In the genomic region with DNA sequence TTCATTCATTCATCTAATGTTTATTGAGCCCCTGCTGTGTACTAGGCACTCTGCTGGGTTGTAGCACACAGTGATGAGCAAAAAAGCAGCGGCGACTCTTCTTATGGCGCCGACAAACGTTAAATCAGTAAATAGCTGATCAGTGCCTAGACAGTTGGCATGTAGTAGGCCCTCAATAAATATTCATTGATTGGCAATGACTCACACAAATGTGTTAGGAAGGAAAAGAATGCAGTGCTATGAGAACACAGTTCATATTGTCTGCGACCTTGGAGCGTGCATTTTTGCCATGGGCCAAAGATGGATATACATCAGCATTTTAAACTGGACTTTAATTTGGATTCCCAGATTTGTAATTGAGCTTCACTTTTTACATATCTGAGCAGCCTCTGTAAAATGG, we compare ENCODE assay signal across 1 cellular context.
TF ChIP-seq lines count a peak whose summit lies in the region.

No MANE protein-coding gene starts in this region.

TF ChIP-seq in HepG2, 621 proteins besides CTCF, POLR2A, EP300 and RAD21:
- TF ChIP-seq FOSL2 (CRISPR knock-in tag; IDR thresholded peaks at IDR 0.05) = peak; percentile 71
- no peak for TF ChIP-seq ZNF792 (CRISPR knock-in tag; IDR thresholded peaks at IDR 0.05)
- TF ChIP-seq, protein P1, sequence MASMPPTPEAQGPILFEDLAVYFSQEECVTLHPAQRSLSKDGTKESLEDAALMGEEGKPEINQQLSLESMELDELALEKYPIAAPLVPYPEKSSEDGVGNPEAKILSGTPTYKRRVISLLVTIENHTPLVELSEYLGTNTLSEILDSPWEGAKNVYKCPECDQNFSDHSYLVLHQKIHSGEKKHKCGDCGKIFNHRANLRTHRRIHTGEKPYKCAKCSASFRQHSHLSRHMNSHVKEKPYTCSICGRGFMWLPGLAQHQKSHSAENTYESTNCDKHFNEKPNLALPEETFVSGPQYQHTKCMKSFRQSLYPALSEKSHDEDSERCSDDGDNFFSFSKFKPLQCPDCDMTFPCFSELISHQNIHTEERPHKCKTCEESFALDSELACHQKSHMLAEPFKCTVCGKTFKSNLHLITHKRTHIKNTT (CRISPR knock-in tag; IDR thresholded peaks at IDR 0.05) = no peak
- peak; percentile 15; the same call in 1 of the 2 replicates for TF ChIP-seq KAT2B (IDR thresholded peaks at IDR 0.05; ENCODE audit: borderline replicate concordance, low read depth, low read length)
- TF ChIP-seq, protein P2, sequence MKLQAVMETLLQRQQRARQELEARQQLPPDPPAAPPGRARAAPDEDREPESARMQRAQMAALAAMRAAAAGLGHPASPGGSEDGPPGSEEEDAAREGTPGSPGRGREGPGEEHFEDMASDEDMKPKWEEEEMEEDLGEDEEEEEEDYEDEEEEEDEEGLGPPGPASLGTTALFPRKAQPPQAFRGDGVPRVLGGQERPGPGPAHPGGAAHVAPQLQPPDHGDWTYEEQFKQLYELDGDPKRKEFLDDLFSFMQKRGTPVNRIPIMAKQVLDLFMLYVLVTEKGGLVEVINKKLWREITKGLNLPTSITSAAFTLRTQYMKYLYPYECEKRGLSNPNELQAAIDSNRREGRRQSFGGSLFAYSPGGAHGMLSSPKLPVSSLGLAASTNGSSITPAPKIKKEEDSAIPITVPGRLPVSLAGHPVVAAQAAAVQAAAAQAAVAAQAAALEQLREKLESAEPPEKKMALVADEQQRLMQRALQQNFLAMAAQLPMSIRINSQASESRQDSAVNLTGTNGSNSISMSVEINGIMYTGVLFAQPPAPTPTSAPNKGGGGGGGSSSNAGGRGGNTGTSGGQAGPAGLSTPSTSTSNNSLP (IDR thresholded peaks at IDR 0.05; ENCODE audit: low read depth, low read length) = peak; percentile 47; the same call in 1 of the 2 replicates
- peak; percentile 76 for TF ChIP-seq ZKSCAN1 (IDR thresholded peaks at IDR 0.05; ENCODE audit: low read length)
- TF ChIP-seq, protein P3, sequence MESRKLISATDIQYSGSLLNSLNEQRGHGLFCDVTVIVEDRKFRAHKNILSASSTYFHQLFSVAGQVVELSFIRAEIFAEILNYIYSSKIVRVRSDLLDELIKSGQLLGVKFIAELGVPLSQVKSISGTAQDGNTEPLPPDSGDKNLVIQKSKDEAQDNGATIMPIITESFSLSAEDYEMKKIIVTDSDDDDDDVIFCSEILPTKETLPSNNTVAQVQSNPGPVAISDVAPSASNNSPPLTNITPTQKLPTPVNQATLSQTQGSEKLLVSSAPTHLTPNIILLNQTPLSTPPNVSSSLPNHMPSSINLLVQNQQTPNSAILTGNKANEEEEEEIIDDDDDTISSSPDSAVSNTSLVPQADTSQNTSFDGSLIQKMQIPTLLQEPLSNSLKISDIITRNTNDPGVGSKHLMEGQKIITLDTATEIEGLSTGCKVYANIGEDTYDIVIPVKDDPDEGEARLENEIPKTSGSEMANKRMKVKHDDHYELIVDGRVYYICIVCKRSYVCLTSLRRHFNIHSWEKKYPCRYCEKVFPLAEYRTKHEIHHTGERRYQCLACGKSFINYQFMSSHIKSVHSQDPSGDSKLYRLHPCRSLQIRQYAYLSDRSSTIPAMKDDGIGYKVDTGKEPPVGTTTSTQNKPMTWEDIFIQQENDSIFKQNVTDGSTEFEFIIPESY (CRISPR knock-in tag; IDR thresholded peaks at IDR 0.05) = 0 out of 2 replicates have a peak, but pooled peaks have one; percentile 24
